In the genomic region with DNA sequence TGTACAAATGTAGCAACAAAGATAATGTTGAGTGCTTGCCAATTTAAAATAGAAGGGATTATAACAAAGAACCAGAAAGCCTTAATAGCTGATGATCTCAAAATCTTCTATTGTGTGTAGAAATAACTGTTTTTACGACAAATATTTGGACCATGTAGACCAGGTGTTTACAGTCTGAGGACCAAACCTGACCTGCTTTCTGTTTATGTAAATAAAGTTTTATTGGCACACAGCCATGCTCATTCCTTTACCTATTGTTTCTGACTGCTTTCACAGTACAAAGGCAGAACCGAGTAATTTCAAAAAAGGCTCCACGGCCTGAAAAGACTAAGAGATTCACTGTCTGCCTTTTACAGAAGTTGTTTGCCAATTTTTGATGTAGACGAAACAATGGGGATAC, we compare ENCODE assay signal across 17 cellular contexts.
A peak's percentile ranks its signal among the peaks of the same experiment; 100 is the strongest.
DNase-seq lines count a peak whose midpoint lies in the region; ATAC-seq, FAIRE-seq and TF ChIP-seq lines count a peak whose summit lies in the region.
"Had no signal": no experiment of that assay in that cellular context is flagged by ENCODE, and none has a peak within 500 bp of the region (broad histone marks: within the 10 kb centered on the region; RNA-seq: fewer than 3 reads in every experiment).

No MANE protein-coding gene starts in this region.

- intact Hi-C loops in GM12878 (cut with micrococcal nuclease; ENCODE audit: unreplicated experiment) = no loop called here
- intact Hi-C loops in CD4-positive, alpha-beta T cell (cut with DNase I, micrococcal nuclease) = no loop called here

- no peak overlapping the region for H3K4me2 ChIP-seq in GM12878 (ENCODE audit: control insufficient read depth, insufficient read depth)
- H3K4me2 ChIP-seq: BLaER1 had no signal

- BruUV-seq in GM12878 (replicated peaks; lab: Mats Ljungman, UMichigan) = no TSS peak

- ATAC-seq in GM12878 (no peak), HG03095 (IDR thresholded peaks at IDR 0.05; ENCODE audit: unreplicated experiment) (no peak)
- ATAC-seq in CD4-positive, alpha-beta T cell (ENCODE audit: poor library complexity) = no peak
- ATAC-seq: CD8-positive, alpha-beta T cell had no signal

- TF ChIP-seq EP300 in Ishikawa (IDR thresholded peaks at IDR 0.05; ENCODE audit: borderline replicate concordance) (no peak), GM12878 (IDR thresholded peaks at IDR 0.05; ENCODE audit: borderline replicate concordance in 1 of 2, control insufficient read depth in 1 of 2, low read depth in 2 of 2, low read length in 2 of 2) (no peak)

- H3K27ac ChIP-seq in GM12878 (ENCODE audit: control insufficient read depth, insufficient read depth) = no peak overlapping the region
- H3K27ac ChIP-seq in CD4-positive, alpha-beta T cell (ENCODE audit: low read depth, low read length) = no peak overlapping the region
- H3K27ac ChIP-seq: BLaER1 had no signal

- H3K9me3 ChIP-seq in GM12878 (replicated peaks; ENCODE audit: control insufficient read depth, insufficient read depth, low read length) = no peaks in the 10 kb centered on the region
- H3K9me3 ChIP-seq in CD4-positive, alpha-beta T cell (ENCODE audit: control insufficient read depth, low read length) = no peaks in the 10 kb centered on the region
- H3K9me3 ChIP-seq: BLaER1 had no signal

- H4K20me1 ChIP-seq in GM12878 (ENCODE audit: control insufficient read depth, insufficient read depth) = no peaks in the 10 kb centered on the region
- H4K20me1 ChIP-seq: BLaER1 had no signal

- TF ChIP-seq POLR2A in GM12878 (IDR thresholded peaks at IDR 0.05; ENCODE audit: low read depth, low read length) = no peak

- WGBS in GM12878 (ENCODE audit: insufficient coverage, insufficient replicate concordance, low lambda C conversion rate, missing lambda C conversion rate) = 31% methylated on average over 4 of the region's 4 CpGs

- SMC1A ChIA-PET in GM12878 (lab: Charles Lee; ENCODE audit: uncharacterized antibody, unreplicated experiment) = no interaction called here

- no peak for TF ChIP-seq CTCF in GM12878 (IDR thresholded peaks at IDR 0.05 in 2 of 3, conservative IDR thresholded peaks at IDR 0.05 in 1 of 3; ENCODE audit: control insufficient read depth in 2 of 3, extremely low read depth in 1 of 3, insufficient read depth in 1 of 3, low read depth in 3 of 3, low read length in 3 of 3)
- TF ChIP-seq CTCF in CD4-positive, alpha-beta T cell (IDR thresholded peaks at IDR 0.05) = no peak

- no peaks in the 10 kb centered on the region for H3K36me3 Mint-ChIP-seq in CD4-positive, alpha-beta T cell (ENCODE audit: low read depth)
- H3K36me3 Mint-ChIP-seq: CD8-positive, alpha-beta T cell had no signal

- no peaks in the 10 kb centered on the region for H3K36me3 ChIP-seq in GM12878 (ENCODE audit: control insufficient read depth in 2 of 2, insufficient read depth in 2 of 2, low read length in 1 of 2)
- H3K36me3 ChIP-seq: BLaER1 had no signal

- no peaks in the 10 kb centered on the region for H3K4me1 ChIP-seq in GM12878 (ENCODE audit: control insufficient read depth, insufficient read depth, low read length)
- H3K4me1 ChIP-seq: BLaER1 had no signal

- no peaks in the 10 kb centered on the region for H3K9me3 Mint-ChIP-seq in CD4-positive, alpha-beta T cell
- H3K9me3 Mint-ChIP-seq: H9 had no signal

- RAD21 ChIA-PET in GM12878 (lab: Charles Lee; ENCODE audit: unreplicated experiment) = no interaction called here

- no peak overlapping the region for H3K9ac ChIP-seq in GM12878 (ENCODE audit: control insufficient read depth, insufficient read depth, low read length)
- H3K9ac ChIP-seq: BLaER1 had no signal

- CTCF ChIA-PET in GM12878 (lab: Yijun Ruan, JAX) = no interaction called here
- CTCF ChIA-PET in CD4-positive, alpha-beta T cell (lab: Charles Lee) = no interaction called here

- no peak overlapping the region for H3K4me3 Mint-ChIP-seq in CD4-positive, alpha-beta T cell
- H3K4me3 Mint-ChIP-seq: CD14-positive monocyte; CD8-positive, alpha-beta T cell; H9 had no signal

- H3K27ac Mint-ChIP-seq in CD4-positive, alpha-beta T cell = no peak overlapping the region
- H3K27ac Mint-ChIP-seq: CD14-positive monocyte; CD8-positive, alpha-beta T cell; H9 had no signal

- no peaks in the 10 kb centered on the region for H3K27me3 Mint-ChIP-seq in CD4-positive, alpha-beta T cell

- H3K4me3 ChIP-seq in GM12878 = no peak overlapping the region
- H3K4me3 ChIP-seq: BLaER1 had no signal

- FAIRE-seq in GM12878 (lab: Jason Lieb, UNC) = no peak
- FAIRE-seq: H1 had no signal

- H3K79me2 ChIP-seq in GM12878 (ENCODE audit: control insufficient read depth, insufficient read depth, low read length) = no peaks in the 10 kb centered on the region

- POLR2A ChIA-PET in GM12878 (lab: Charles Lee) = interaction anchor here (0.6 kb wide), 1 partner anchor 1737 kb away, joined by 4 read pairs; no protein-coding TSS in a partner anchor
- POLR2A ChIA-PET in CD4-positive, alpha-beta T cell (lab: Charles Lee) = no interaction called here

- H3K27me3 ChIP-seq in GM12878 (replicated peaks in 1 of 2; ENCODE audit: control insufficient read depth in 2 of 2, insufficient read depth in 2 of 2, low read length in 1 of 2) = no peaks in the 10 kb centered on the region
- H3K27me3 ChIP-seq in CD4-positive, alpha-beta T cell (ENCODE audit: control insufficient read depth, insufficient read depth, low read length) = no peaks in the 10 kb centered on the region
- H3K27me3 ChIP-seq: BLaER1 had no signal

- in situ Hi-C loops in GM12878 (cut with MboI) = no loop called here

- H3K4me1 Mint-ChIP-seq in CD4-positive, alpha-beta T cell (ENCODE audit: low read depth) = no peaks in the 10 kb centered on the region
- H3K4me1 Mint-ChIP-seq: CD14-positive monocyte, H9 had no signal

- DNase-seq in NCI-H748 (lab: John Stamatoyannopoulos, UW; ENCODE audit: unreplicated experiment) (peak; percentile 9), NCI-H748 treated with DMSO at 0.1 percent for 48 hours (lab: John Stamatoyannopoulos, UW) (no peak), NCI-H345 (lab: John Stamatoyannopoulos, UW) (peak; percentile 39), GM12878 (ENCODE audit: low read depth, low spot score) (no peak), globus pallidus (ENCODE audit: low spot score) (no peak)
- DNase-seq in CD4-positive, alpha-beta T cell = no peak
- DNase-seq: 8988T; CD8-positive, alpha-beta T cell; GF-D8; H9; IMR-90; KG1 had no signal

- H2AFZ ChIP-seq in GM12878 (ENCODE audit: control insufficient read depth, low read depth, low read length) = no peak overlapping the region

- TF ChIP-seq RAD21 in Ishikawa (IDR thresholded peaks at IDR 0.05; ENCODE audit: low read depth) (no peak), GM12878 (IDR thresholded peaks at IDR 0.05; ENCODE audit: insufficient read depth, low read depth, low read length) (no peak)

TF ChIP-seq in Ishikawa, 13 proteins besides CTCF, POLR2A, EP300 and RAD21:
- TF ChIP-seq CEBPB (IDR thresholded peaks at IDR 0.05) = no peak
- 0 out of 2 replicates have a peak, but pooled peaks have one; percentile 17 for TF ChIP-seq NFIC (IDR thresholded peaks at IDR 0.05)

TF ChIP-seq in GM12878, 131 proteins besides CTCF, POLR2A, EP300 and RAD21 (continues in another document):
- TF ChIP-seq STAT1 (conservative IDR thresholded peaks at IDR 0.05) (no peak), JUNB (IDR thresholded peaks at IDR 0.05) (no peak), YY1 (IDR thresholded peaks at IDR 0.05; ENCODE audit: low read depth, low read length) (no peak)
- TF ChIP-seq, protein P1, sequence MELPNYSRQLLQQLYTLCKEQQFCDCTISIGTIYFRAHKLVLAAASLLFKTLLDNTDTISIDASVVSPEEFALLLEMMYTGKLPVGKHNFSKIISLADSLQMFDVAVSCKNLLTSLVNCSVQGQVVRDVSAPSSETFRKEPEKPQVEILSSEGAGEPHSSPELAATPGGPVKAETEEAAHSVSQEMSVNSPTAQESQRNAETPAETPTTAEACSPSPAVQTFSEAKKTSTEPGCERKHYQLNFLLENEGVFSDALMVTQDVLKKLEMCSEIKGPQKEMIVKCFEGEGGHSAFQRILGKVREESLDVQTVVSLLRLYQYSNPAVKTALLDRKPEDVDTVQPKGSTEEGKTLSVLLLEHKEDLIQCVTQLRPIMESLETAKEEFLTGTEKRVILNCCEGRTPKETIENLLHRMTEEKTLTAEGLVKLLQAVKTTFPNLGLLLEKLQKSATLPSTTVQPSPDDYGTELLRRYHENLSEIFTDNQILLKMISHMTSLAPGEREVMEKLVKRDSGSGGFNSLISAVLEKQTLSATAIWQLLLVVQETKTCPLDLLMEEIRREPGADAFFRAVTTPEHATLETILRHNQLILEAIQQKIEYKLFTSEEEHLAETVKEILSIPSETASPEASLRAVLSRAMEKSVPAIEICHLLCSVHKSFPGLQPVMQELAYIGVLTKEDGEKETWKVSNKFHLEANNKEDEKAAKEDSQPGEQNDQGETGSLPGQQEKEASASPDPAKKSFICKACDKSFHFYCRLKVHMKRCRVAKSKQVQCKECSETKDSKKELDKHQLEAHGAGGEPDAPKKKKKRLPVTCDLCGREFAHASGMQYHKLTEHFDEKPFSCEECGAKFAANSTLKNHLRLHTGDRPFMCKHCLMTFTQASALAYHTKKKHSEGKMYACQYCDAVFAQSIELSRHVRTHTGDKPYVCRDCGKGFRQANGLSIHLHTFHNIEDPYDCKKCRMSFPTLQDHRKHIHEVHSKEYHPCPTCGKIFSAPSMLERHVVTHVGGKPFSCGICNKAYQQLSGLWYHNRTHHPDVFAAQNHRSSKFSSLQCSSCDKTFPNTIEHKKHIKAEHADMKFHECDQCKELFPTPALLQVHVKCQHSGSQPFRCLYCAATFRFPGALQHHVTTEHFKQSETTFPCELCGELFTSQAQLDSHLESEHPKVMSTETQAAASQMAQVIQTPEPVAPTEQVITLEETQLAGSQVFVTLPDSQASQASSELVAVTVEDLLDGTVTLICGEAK (IDR thresholded peaks at IDR 0.05; ENCODE audit: borderline replicate concordance) = peak; percentile 46

Comparison
In these comparisons a context has a peak if more than half of its experiments do, and no peak if none do; other contexts are left out.
1. DNase-seq: peak in NCI-H748 (single experiment) and NCI-H345 (single experiment); none in NCI-H748 treated with DMSO at 0.1 percent for 48 hours (single experiment), GM12878 (single experiment), globus pallidus (single experiment) and CD4-positive, alpha-beta T cell (0 of 10).